10 cellular contexts compared by ENCODE assay signal in the genomic region with DNA sequence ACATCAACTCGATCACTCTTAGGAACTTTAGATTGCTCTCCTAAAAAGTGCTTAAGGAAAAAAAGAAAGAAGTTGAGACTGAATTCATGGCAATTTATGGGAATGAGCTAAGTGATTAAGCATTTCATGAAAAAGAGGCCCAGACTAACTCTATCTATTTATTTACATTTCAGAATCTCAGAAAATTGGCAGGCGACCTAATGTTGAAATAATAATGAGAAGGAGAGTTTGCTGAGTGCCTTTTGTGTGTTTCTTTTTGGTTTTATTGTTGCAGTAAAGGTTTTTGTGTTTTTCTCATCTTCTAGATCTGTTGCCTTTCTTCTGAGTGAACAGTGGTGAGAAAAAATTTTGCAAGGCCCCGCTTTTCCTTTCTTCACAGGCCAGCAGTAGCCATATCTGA. TPM values are rescaled to one million over a fixed set of nuclear protein-coding genes. Genes with fewer than 3 reads are reported as not detected.
DNase-seq lines count a peak whose midpoint lies in the region; ATAC-seq, FAIRE-seq and TF ChIP-seq lines count a peak whose summit lies in the region.
"Had no signal": no experiment of that assay in that cellular context is flagged by ENCODE, and none has a peak within 500 bp of the region (broad histone marks: within the 10 kb centered on the region; RNA-seq: fewer than 3 reads in every experiment).

No MANE protein-coding gene starts in this region.

- H3K4me1 ChIP-seq in CD4-positive, alpha-beta memory T cell (ENCODE audit: insufficient read depth, low read length), result peaks cover 69% of the 10 kb centered on the region
- H3K4me1 ChIP-seq in SJSA1 (replicated peaks) (peaks cover 52% of the 10 kb centered on the region), osteoblast (ENCODE audit: insufficient read depth, low read length) (peaks cover 37% of the 10 kb centered on the region), pancreas (peaks cover 0 to 20% (median 0%) of the 10 kb centered on the region in 3 donors), body of pancreas (peaks cover 14% of the 10 kb centered on the region)

- no peaks in the 10 kb centered on the region for H3K27me3 ChIP-seq in CD4-positive, alpha-beta memory T cell (ENCODE audit: insufficient read depth, low read length)
- H3K27me3 ChIP-seq in SJSA1 (replicated peaks) (no peaks in the 10 kb centered on the region), osteoblast (ENCODE audit: insufficient read depth, low read length) (no peaks in the 10 kb centered on the region), pancreas (no peaks in the 10 kb centered on the region), body of pancreas (no peaks in the 10 kb centered on the region)

- H3K27ac ChIP-seq in CD4-positive, alpha-beta memory T cell (ENCODE audit: low read depth, low read length), result peak overlapping the region; percentile 74
- H3K27ac ChIP-seq in SJSA1, result peak overlapping the region; percentile 80
- H3K27ac ChIP-seq in osteoblast (ENCODE audit: low read depth, low read length), result peak overlapping the region; percentile 43
- peak overlapping the region in 1 of 4 donors; percentile 1 for H3K27ac ChIP-seq in pancreas
- no peak overlapping the region for H3K27ac ChIP-seq in body of pancreas
- H3K27ac ChIP-seq: epithelial cell of prostate had no signal

- TF ChIP-seq POLR2A in body of pancreas (IDR thresholded peaks at IDR 0.05), result no peak

- H3K4me1 Mint-ChIP-seq in CD4-positive, alpha-beta memory T cell, result peaks cover 33 to 67% (median 53%) of the 10 kb centered on the region in 4 donors

- FAIRE-seq in endometrium (lab: Jason Lieb, UNC), result peak; percentile 91
- FAIRE-seq in pancreas (lab: Jason Lieb, UNC), result no peak

- CTCF ChIA-PET in CD4-positive, alpha-beta memory T cell (lab: Charles Lee; ENCODE audit: partially characterized antibody), result interaction anchor here (1.0 to 6.8 kb wide), 10 partner anchors 10 to 331 kb away, joined by 3 to 139 read pairs (median 4); partner anchors contain the start of gene RGS10

- H3K27me3 Mint-ChIP-seq in CD4-positive, alpha-beta memory T cell, result no peaks in the 10 kb centered on the region

- H3K9me3 Mint-ChIP-seq in CD4-positive, alpha-beta memory T cell, result no peaks in the 10 kb centered on the region

- WGBS in pancreas, 2 donors, result 86 to 87% methylated on average over 3 of the region's 3 CpGs
- 68 to 69% methylated on average over 3 of the region's 3 CpGs for WGBS in body of pancreas, 2 donors

- H3K36me3 ChIP-seq in CD4-positive, alpha-beta memory T cell (ENCODE audit: insufficient read depth, low read length), result no peaks in the 10 kb centered on the region
- H3K36me3 ChIP-seq in SJSA1 (peaks cover 25% of the 10 kb centered on the region), osteoblast (ENCODE audit: insufficient read depth, low read length) (no peaks in the 10 kb centered on the region), pancreas (no peaks in the 10 kb centered on the region), body of pancreas (replicated peaks in 1 of 2; ENCODE audit: insufficient read depth in 1 of 2, low read depth in 2 of 2) (no peaks in the 10 kb centered on the region)

- peaks cover 4% of the 10 kb centered on the region for H3K79me2 ChIP-seq in osteoblast (ENCODE audit: insufficient read depth, low read length)

- H3K4me3 Mint-ChIP-seq in CD4-positive, alpha-beta memory T cell, result peak overlapping the region in 7 of 8 donors; percentile 57 to 83 (median 73)

- TF ChIP-seq CTCF in osteoblast (IDR thresholded peaks at IDR 0.05; ENCODE audit: extremely low read depth, low read depth, low read length) (no peak), pancreas (IDR thresholded peaks at IDR 0.05) (no peak), body of pancreas (IDR thresholded peaks at IDR 0.05) (no peak)

- H2AFZ ChIP-seq in osteoblast (ENCODE audit: low read length), result no peak overlapping the region

- peak overlapping the region; percentile 91 to 97 (median 94) for H3K27ac Mint-ChIP-seq in CD4-positive, alpha-beta memory T cell

- no peaks in the 10 kb centered on the region for H4K20me1 ChIP-seq in osteoblast (ENCODE audit: insufficient read depth, low read length)

- H3K4me2 ChIP-seq in osteoblast (ENCODE audit: insufficient read depth, low read length), result peak overlapping the region; percentile 17

- H3K9me3 ChIP-seq in CD4-positive, alpha-beta memory T cell (ENCODE audit: control insufficient read depth in 1 of 2, low read length in 2 of 2), result no peaks in the 10 kb centered on the region
- H3K9me3 ChIP-seq in SJSA1 (replicated peaks) (no peaks in the 10 kb centered on the region), osteoblast (ENCODE audit: low read depth, low read length) (no peaks in the 10 kb centered on the region), pancreas (no peaks in the 10 kb centered on the region), body of pancreas (no peaks in the 10 kb centered on the region)

- no peak for DNase-seq in CD4-positive, alpha-beta memory T cell
- DNase-seq in SJSA1 (ENCODE audit: low read depth in 1 of 2, low spot score in 2 of 2) (peak in 1 of 2 experiments; percentile 88), osteoblast (ENCODE audit: insufficient read length, low spot score, missing footprints) (peak; percentile 55), pancreas (no peak), GOT3 (lab: John Stamatoyannopoulos, UW) (no peak), body of pancreas (no peak)
- DNase-seq: NCI-H774 had no signal

- peak overlapping the region in 1 of 2 donors; percentile 38 for H3K4me3 ChIP-seq in CD4-positive, alpha-beta memory T cell (ENCODE audit: low read length in 2 of 2)
- H3K4me3 ChIP-seq in SJSA1 (no peak overlapping the region), osteoblast (ENCODE audit: insufficient read depth, low read length) (no peak overlapping the region), pancreas (no peak overlapping the region), body of pancreas (no peak overlapping the region)

- intact Hi-C loops in CD4-positive, alpha-beta memory T cell (cut with micrococcal nuclease), result no loop called here
- intact Hi-C loops in pancreas (cut with DNase I) (no loop called here), body of pancreas (cut with DNase I) (no loop called here)

- H3K36me3 Mint-ChIP-seq in CD4-positive, alpha-beta memory T cell, result peaks cover 0 to 16% of the 10 kb centered on the region in 2 donors

- POLR2A ChIA-PET in CD4-positive, alpha-beta memory T cell (lab: Charles Lee; ENCODE audit: partially characterized antibody), result interaction anchor here (1.0 to 7.0 kb wide), 5 partner anchors 58 to 95 kb away, joined by 3 to 101 read pairs (median 6); no protein-coding TSS in a partner anchor

- ATAC-seq in HG03097 (IDR thresholded peaks at IDR 0.05; ENCODE audit: low FRiP score, unreplicated experiment) (no peak), pancreas (no peak), body of pancreas (no peak)

RNA-seq across cellular contexts. Expression of gene GRK5, which starts 3.8 kb away (rescaled TPM):
- 10 to 100 TPM; 26.7 to 27.9 TPM for total RNA-seq in CD4-positive, alpha-beta memory T cell
- polyA plus RNA-seq in CD4-positive, alpha-beta memory T cell, result 10 to 100 TPM in 1 of 2 donors, 1 to 10 TPM in 1; 7.6 to 10.6 TPM
- total RNA-seq in SJSA1 (2014; rRNA removed; shearing (Covaris generic)), result 19.4 TPM in 2 replicates
- total RNA-seq in osteoblast (1.5 and 1.8 TPM in 2 replicates), pancreas (1 to 10 TPM; 1.4 to 4.1 (median 2.2) TPM), body of pancreas (1 to 10 TPM; 3.4 to 4.9 TPM)
- polyA plus RNA-seq in pancreas, result 1 to 10 TPM; 2.3 to 6.0 TPM

RNA-seq across cellular contexts. Expression of gene PRDX3, which starts 32.6 kb away (rescaled TPM):
- total RNA-seq in CD4-positive, alpha-beta memory T cell, result 10 to 100 TPM; 34.3 to 38.2 TPM
- 100 to 1,000 TPM; 125 to 127 TPM for polyA plus RNA-seq in CD4-positive, alpha-beta memory T cell
- 304 and 376 TPM in 2 replicates for total RNA-seq in SJSA1 (2014; rRNA removed; shearing (Covaris generic))
- total RNA-seq in osteoblast (119 and 128 TPM in 2 replicates), pancreas (10 to 100 TPM; 27.1 to 59.3 (median 42.4) TPM), body of pancreas (10 to 100 TPM; 46.1 to 61.7 TPM)
- 10 to 100 TPM; 39.3 to 87.4 TPM for polyA plus RNA-seq in pancreas

RNA-seq across cellular contexts. Expression of gene SFXN4, which starts 45.7 kb away (rescaled TPM):
- 10 to 100 TPM; 17.2 to 18.5 TPM for total RNA-seq in CD4-positive, alpha-beta memory T cell
- 10 to 100 TPM; 13.9 to 14.0 TPM for polyA plus RNA-seq in CD4-positive, alpha-beta memory T cell
- total RNA-seq in SJSA1 (2014; rRNA removed; shearing (Covaris generic)), result 23.5 and 46.2 TPM in 2 replicates
- total RNA-seq in osteoblast (11.2 and 13.0 TPM in 2 replicates), pancreas (10 to 100 TPM; 16.1 to 28.4 (median 21.7) TPM), body of pancreas (10 to 100 TPM; 20.5 to 32.0 TPM)
- polyA plus RNA-seq in pancreas, result 10 to 100 TPM; 56.8 to 58.6 TPM

Comparison
In these comparisons a context has a peak if more than half of its experiments do, and no peak if none do; other contexts are left out.
1. H3K27ac ChIP-seq: peak in CD4-positive, alpha-beta memory T cell (single experiment), SJSA1 (single experiment) and osteoblast (single experiment); none in body of pancreas (0 of 4).